ENCODE assay signal across 9 cellular contexts in the genomic region with DNA sequence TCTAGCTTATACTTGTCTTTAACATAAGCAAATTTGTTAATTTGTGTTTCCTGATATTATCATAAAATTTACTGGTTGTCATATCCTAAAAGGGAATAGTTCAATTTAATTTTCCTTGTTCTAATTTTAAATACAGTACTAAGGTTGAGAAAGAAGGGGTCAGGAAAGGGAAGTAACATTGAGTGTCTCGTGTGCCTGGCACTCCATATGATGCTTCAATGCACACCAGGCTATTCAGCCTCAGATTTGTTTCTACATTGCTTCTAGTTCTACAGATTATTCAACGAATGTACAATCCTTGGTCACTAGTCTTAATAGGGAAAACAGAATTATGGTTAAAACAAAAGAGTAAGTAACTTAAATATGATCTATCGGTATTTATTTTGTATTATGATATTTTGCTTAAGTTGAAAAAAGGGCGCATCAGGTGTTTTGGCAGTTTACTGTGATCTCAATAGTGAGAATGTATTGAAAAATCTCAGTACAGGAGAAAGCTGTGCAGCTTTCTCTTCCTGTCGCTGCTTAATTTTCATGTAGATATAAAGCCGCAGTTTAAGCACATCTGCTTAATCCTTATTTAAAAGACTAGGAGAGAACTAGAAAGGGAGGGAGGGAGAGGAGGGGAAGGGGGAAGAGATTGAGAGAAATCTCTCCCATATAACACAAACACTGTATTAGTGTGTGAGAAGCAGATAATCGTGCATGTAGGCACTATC. TPM values are rescaled to one million over a fixed set of nuclear protein-coding genes. Genes with fewer than 3 reads are reported as not detected.
DNase-seq lines count a peak whose midpoint lies in the region; ATAC-seq, FAIRE-seq and TF ChIP-seq lines count a peak whose summit lies in the region.
"Had no signal": no experiment of that assay in that cellular context is flagged by ENCODE, and none has a peak within 500 bp of the region (broad histone marks: within the 10 kb centered on the region; RNA-seq: fewer than 3 reads in every experiment).

No MANE protein-coding gene starts in this region.

- H3K9ac ChIP-seq in GM12878 (ENCODE audit: control insufficient read depth, insufficient read depth, low read length) (no peak overlapping the region), endodermal cell (ENCODE audit: extremely low read depth, low read length, poor library complexity, severe bottlenecking) (no peak overlapping the region), mesendoderm (ENCODE audit: low read length) (no peak overlapping the region)

- H3K79me2 ChIP-seq in GM12878 (ENCODE audit: control insufficient read depth, insufficient read depth, low read length) (peaks cover 50% of the 10 kb centered on the region), mesendoderm (ENCODE audit: control insufficient read depth, insufficient read depth, low read length) (no peaks in the 10 kb centered on the region)

- H2AFZ ChIP-seq in GM12878 (ENCODE audit: control insufficient read depth, low read depth, low read length) = no peak overlapping the region

- no TSS peak for BruUV-seq in GM12878 (replicated peaks; lab: Mats Ljungman, UMichigan)

- TF ChIP-seq EP300 in GM12878 (IDR thresholded peaks at IDR 0.05; ENCODE audit: borderline replicate concordance in 1 of 2, control insufficient read depth in 1 of 2, low read depth in 2 of 2, low read length in 2 of 2) = no peak

- TF ChIP-seq RAD21 in GM12878 (IDR thresholded peaks at IDR 0.05; ENCODE audit: insufficient read depth, low read depth, low read length) = no peak

- peaks cover 32% of the 10 kb centered on the region for H3K4me1 ChIP-seq in GM12878 (ENCODE audit: control insufficient read depth, insufficient read depth, low read length)
- no peaks in the 10 kb centered on the region for H3K4me1 ChIP-seq in endodermal cell (ENCODE audit: control insufficient read depth, insufficient read depth, low read length)
- no peaks in the 10 kb centered on the region for H3K4me1 ChIP-seq in mesendoderm (ENCODE audit: control insufficient read depth, low read depth, low read length)

- RAD21 ChIA-PET in GM12878 (lab: Charles Lee; ENCODE audit: unreplicated experiment) = interaction anchor here (1.0 to 3.4 kb wide), 13 partner anchors 9 to 270 kb away, joined by 3 to 33 read pairs (median 6); no protein-coding TSS in a partner anchor

- H3K9me3 ChIP-seq in GM12878 (replicated peaks; ENCODE audit: control insufficient read depth, insufficient read depth, low read length) = peaks cover 1% of the 10 kb centered on the region; the same call in 2 of the 3 replicates
- peaks cover 5% of the 10 kb centered on the region for H3K9me3 ChIP-seq in endodermal cell (ENCODE audit: control insufficient read depth, low read length)

- H4K8ac ChIP-seq in mesendoderm (ENCODE audit: low read depth, low read length) = no peak overlapping the region

- CTCF ChIA-PET in GM12878 (lab: Yijun Ruan, JAX) = interaction anchor here (0.8 to 2.6 kb wide), 6 partner anchors 13 to 30 kb away, joined by 3 to 8 read pairs (median 4); partner anchors contain the start of gene PTPRC

- FAIRE-seq in GM12878 (lab: Jason Lieb, UNC) = no peak
- FAIRE-seq: kidney had no signal

- no peaks in the 10 kb centered on the region for H3K36me3 Mint-ChIP-seq in endodermal cell (ENCODE audit: low read depth)
- H3K36me3 Mint-ChIP-seq in chondrocyte (ENCODE audit: low read depth) = no peaks in the 10 kb centered on the region

- H3K4me3 Mint-ChIP-seq in endodermal cell (no peak overlapping the region), chondrocyte (ENCODE audit: unreplicated experiment) (no peak overlapping the region)

- H3K27ac Mint-ChIP-seq in endodermal cell = no peak overlapping the region
- H3K27ac Mint-ChIP-seq in chondrocyte (ENCODE audit: unreplicated experiment) = no peak overlapping the region

- no peak overlapping the region for H3K18ac ChIP-seq in mesendoderm (ENCODE audit: low read length)

- H3K4me3 ChIP-seq in GM06990 (replicated peaks; ENCODE audit: low read depth, low read length) (peak overlapping the region; percentile 37; the same call in 1 of the 2 replicates), GM12878 (no peak overlapping the region), endodermal cell (ENCODE audit: low read length) (no peak overlapping the region), mesendoderm (ENCODE audit: low read length) (no peak overlapping the region)

- SMC1A ChIA-PET in GM12878 (lab: Charles Lee; ENCODE audit: uncharacterized antibody, unreplicated experiment) = interaction anchor here (1.1 to 8.4 kb wide), 14 partner anchors 9 to 358 kb away, joined by 3 to 72 read pairs (median 6); partner anchors contain the start of gene PTPRC

- WGBS in GM12878 (ENCODE audit: insufficient coverage, insufficient replicate concordance, low lambda C conversion rate, missing lambda C conversion rate) = 0% methylated on average over 7 of the region's 7 CpGs
- 77 to 86% methylated on average over 3 to 7 of the region's 7 CpGs for WGBS in endodermal cell (ENCODE audit: insufficient coverage in 1 of 2, insufficient read length in 1 of 2), 2 experiments
- 100% methylated on average over 1 of the region's 7 CpGs for WGBS in mesendoderm (ENCODE audit: extremely low coverage, insufficient coverage, low lambda C conversion rate)

- POLR2A ChIA-PET in GM12878 (lab: Charles Lee) = interaction anchor here (0.9 to 3.2 kb wide), 8 partner anchors 9 to 80 kb away, joined by 3 to 17 read pairs (median 4); partner anchors contain the start of gene PTPRC

- no peaks in the 10 kb centered on the region for H4K20me1 ChIP-seq in GM12878 (ENCODE audit: control insufficient read depth, insufficient read depth)

- H3K36me3 ChIP-seq in GM06990 (ENCODE audit: control insufficient read depth, insufficient read depth, low read length) = no peaks in the 10 kb centered on the region
- peaks cover 0 to 3% of the 10 kb centered on the region in 2 experiments; a peak in 1 of 4 replicates for H3K36me3 ChIP-seq in GM12878 (ENCODE audit: control insufficient read depth in 2 of 2, insufficient read depth in 2 of 2, low read length in 1 of 2)
- no peaks in the 10 kb centered on the region for H3K36me3 ChIP-seq in endodermal cell (ENCODE audit: control insufficient read depth, insufficient read depth, low read length)
- no peaks in the 10 kb centered on the region for H3K36me3 ChIP-seq in mesendoderm (ENCODE audit: control insufficient read depth, insufficient read depth, low read length)

- TF ChIP-seq POLR2A in GM12878 (IDR thresholded peaks at IDR 0.05; ENCODE audit: low read depth, low read length) = no peak

- no peak overlapping the region for H4K5ac ChIP-seq in mesendoderm (ENCODE audit: low read length)

- H3K27me3 Mint-ChIP-seq in endodermal cell (ENCODE audit: insufficient read depth) (no peaks in the 10 kb centered on the region), chondrocyte (ENCODE audit: low read depth) (no peaks in the 10 kb centered on the region)

- no peak for TF ChIP-seq CTCF in GM06990 (IDR thresholded peaks at IDR 0.05; ENCODE audit: insufficient read depth, low read length, poor library complexity, severe bottlenecking)
- TF ChIP-seq CTCF in GM12878 (IDR thresholded peaks at IDR 0.05 in 2 of 3, conservative IDR thresholded peaks at IDR 0.05 in 1 of 3; ENCODE audit: control insufficient read depth in 2 of 3, extremely low read depth in 1 of 3, insufficient read depth in 1 of 3, low read depth in 3 of 3, low read length in 3 of 3) = no peak
- no peak for TF ChIP-seq CTCF in endodermal cell (conservative IDR thresholded peaks at IDR 0.05)
- no peak for TF ChIP-seq CTCF in chondrocyte (IDR thresholded peaks at IDR 0.05)

- H3K56ac ChIP-seq in mesendoderm (ENCODE audit: low read length) = no peak overlapping the region

- no peak overlapping the region for H3K4ac ChIP-seq in mesendoderm (ENCODE audit: low read depth, low read length)

- no peak overlapping the region for H2BK120ac ChIP-seq in mesendoderm (ENCODE audit: low read depth, low read length)

- peaks cover 2% of the 10 kb centered on the region for H3K9me3 Mint-ChIP-seq in endodermal cell
- H3K9me3 Mint-ChIP-seq in chondrocyte (ENCODE audit: low read depth) = peaks cover 7% of the 10 kb centered on the region

- no peaks in the 10 kb centered on the region for H3K27me3 ChIP-seq in GM06990 (replicated peaks; ENCODE audit: control insufficient read depth, insufficient read depth, low read length)
- no peaks in the 10 kb centered on the region for H3K27me3 ChIP-seq in GM12878 (replicated peaks in 1 of 2; ENCODE audit: control insufficient read depth in 2 of 2, insufficient read depth in 2 of 2, low read length in 1 of 2)
- H3K27me3 ChIP-seq in endodermal cell (ENCODE audit: control insufficient read depth, insufficient read depth, low read length, poor library complexity, severe bottlenecking) = no peaks in the 10 kb centered on the region
- no peaks in the 10 kb centered on the region for H3K27me3 ChIP-seq in mesendoderm (ENCODE audit: insufficient read depth, low read length, poor library complexity)

- intact Hi-C loops in GM12878 (cut with micrococcal nuclease; ENCODE audit: unreplicated experiment) = no loop called here

- peak; percentile 44 for ATAC-seq in GM21360 (IDR thresholded peaks at IDR 0.05; ENCODE audit: unreplicated experiment)
- peak; percentile 49 for ATAC-seq in HG03565 (IDR thresholded peaks at IDR 0.05; ENCODE audit: unreplicated experiment)
- peak; percentile 29 for ATAC-seq in GM12878

- no peak overlapping the region for H2BK5ac ChIP-seq in mesendoderm (ENCODE audit: low read length)

- in situ Hi-C loops in GM12878 (cut with MboI) = no loop called here

- no peaks in the 10 kb centered on the region for H3K79me1 ChIP-seq in mesendoderm (ENCODE audit: low read length)

- H3K4me2 ChIP-seq in GM12878 (ENCODE audit: control insufficient read depth, insufficient read depth) = peak overlapping the region; percentile 65
- H3K4me2 ChIP-seq in mesendoderm (ENCODE audit: low read length) = no peak overlapping the region

- H3K23ac ChIP-seq in mesendoderm (ENCODE audit: low read length) = no peak overlapping the region

- H2AK5ac ChIP-seq in mesendoderm (ENCODE audit: low read length) = no peak overlapping the region

- no peak for DNase-seq in GM06990 (ENCODE audit: extremely low read depth, insufficient read length)
- no peak for DNase-seq in GM12878 (ENCODE audit: low read depth, low spot score)
- DNase-seq in endodermal cell = no peak
- DNase-seq in hippocampal formation (lab: John Stamatoyannopoulos, UW) = no peak
- DNase-seq in mesendoderm = no peak
- DNase-seq in chondrocyte (ENCODE audit: low spot score) = no peak
- DNase-seq: kidney had no signal

- H3K4me1 Mint-ChIP-seq in endodermal cell = peaks cover 17% of the 10 kb centered on the region
- H3K4me1 Mint-ChIP-seq in chondrocyte (ENCODE audit: low read depth) = peaks cover 5% of the 10 kb centered on the region

- H3K27ac ChIP-seq in GM12878 (ENCODE audit: control insufficient read depth, insufficient read depth) (peak overlapping the region; percentile 20; the same call in 1 of the 2 replicates), endodermal cell (ENCODE audit: low read depth, low read length) (no peak overlapping the region), mesendoderm (ENCODE audit: low read depth, low read length) (no peak overlapping the region)

- no peak overlapping the region for H2BK15ac ChIP-seq in mesendoderm (replicated peaks; ENCODE audit: low read depth)

RNA-seq across cellular contexts. Expression of gene PTPRC, which starts 13.0 kb away (rescaled TPM):
- total RNA-seq in GM12878 (2013; cell fraction: nucleolus; rRNA removed) = 586 and 675 TPM in 2 replicates
- total RNA-seq in GM12878 (2014; rRNA removed) = 117 and 136 TPM in 2 replicates
- total RNA-seq in GM12878 (2014; rRNA removed; fragmentation: Illumina TruSeq; extraction: Trizol) = 167 and 171 TPM in 2 replicates
- 154 and 157 TPM in 2 replicates for total RNA-seq in GM12878 (2021)
- 57.1 TPM for polyA plus RNA-seq in GM12878 (2011; ENCODE audit: low read depth)
- polyA plus RNA-seq in GM12878 (2011; rRNA removed) = 171 and 221 TPM in 2 replicates
- 125 and 161 TPM in 2 replicates for polyA plus RNA-seq in GM12878 (2011; cell fraction: cytosol; rRNA removed)
- polyA plus RNA-seq in GM12878 (2011; cell fraction: nucleus; rRNA removed) = 106 and 128 TPM in 2 replicates
- 67.1 and 78.4 TPM in 2 replicates for polyA plus RNA-seq in GM12878 (2012)
- polyA plus RNA-seq in GM12878 (2014; fragmentation: Illumina TruSeq; extraction: Trizol) = 156 and 163 TPM in 2 replicates
- 10 to 100 TPM; 72.9 to 73.6 TPM for polyA plus RNA-seq in GM12878 (2014; fragmentation: Nextera tagmentation; extraction: Ambion mirVana)
- 75.1 and 80.9 TPM in 2 replicates for polyA plus RNA-seq in GM12878 (2014; rRNA removed)
- polyA plus RNA-seq in GM12878 (2016; fragmentation: Nextera tagmentation; extraction: Ambion mirVana) = 100 to 1,000 TPM; 117 to 119 TPM
- polyA minus RNA-seq in GM12878 (2011; rRNA and poly(A)+ RNA removed) = 240 and 280 TPM in 2 replicates
- 70.3 and 72.0 TPM in 2 replicates for polyA minus RNA-seq in GM12878 (2011; cell fraction: cytosol; rRNA and poly(A)+ RNA removed)
- polyA minus RNA-seq in GM12878 (2011; cell fraction: nucleus; rRNA and poly(A)+ RNA removed) = 150 and 243 TPM in 2 replicates
- total RNA-seq in endodermal cell = under 1 TPM in 1 of 2 donors, not detected in 1; 0.11 TPM
- not detected for polyA plus RNA-seq in endodermal cell (2013, experiment 1 of 2)
- not detected for polyA plus RNA-seq in endodermal cell (2013, experiment 2 of 2)
- not detected for polyA plus RNA-seq in mesendoderm (2013, experiment 1 of 2)
- polyA plus RNA-seq in mesendoderm (2013, experiment 2 of 2) = under 0.01 TPM
- total RNA-seq in chondrocyte = not detected in 3 replicates

Comparison
In these comparisons a context has a peak if more than half of its experiments do, and no peak if none do; other contexts are left out.
1. RNA of gene PTPRC, which starts 13.0 kb away (total RNA-seq): 117 to 675 TPM in GM12878; 0.11 TPM in endodermal cell and not detected in chondrocyte; every median in the first group is over 100 times any median in the second.
2. Peak in every context shown above with its lines, with median percentiles within 50 percentile points of each other: ATAC-seq.